10 cellular contexts compared by ENCODE assay signal in genomic region chr13:98349731-98350305, GRCh38.
A peak's percentile ranks its signal among the peaks of the same experiment; 100 is the strongest.
DNase-seq lines count a peak whose midpoint lies in the region; ATAC-seq and TF ChIP-seq lines count a peak whose summit lies in the region.
"Had no signal": no experiment of that assay in that cellular context is flagged by ENCODE, and none has a peak within 500 bp of the region (broad histone marks: within the 10 kb centered on the region; RNA-seq: fewer than 3 reads in every experiment).

No MANE protein-coding gene starts in this region.

- no peaks in the 10 kb centered on the region for H3K79me2 ChIP-seq in Karpas-422 (ENCODE audit: low read length)
- peaks cover 34% of the 10 kb centered on the region for H3K79me2 ChIP-seq in GM23248 (ENCODE audit: insufficient read depth)

- no peak overlapping the region for H3K9ac ChIP-seq in Karpas-422 (ENCODE audit: low read length)
- no peak overlapping the region for H3K9ac ChIP-seq in GM23248

- ATAC-seq in HG03520 (IDR thresholded peaks at IDR 0.05; ENCODE audit: unreplicated experiment) = no peak
- no peak for ATAC-seq in GM21367 (IDR thresholded peaks at IDR 0.05; ENCODE audit: unreplicated experiment)

- in situ Hi-C loops in GM23248 (cut with MboI) = no loop called here

- peaks cover 54% of the 10 kb centered on the region for H3K36me3 Mint-ChIP-seq in nephron (ENCODE audit: low read depth)

- no peaks in the 10 kb centered on the region for H3F3A ChIP-seq in GM23248 (ENCODE audit: insufficient read depth)

- whole genome bisulfite sequencing in GM23248 (ENCODE audit: low coverage in 1 of 2, low lambda C conversion rate in 2 of 2, missing lambda C conversion rate in 2 of 2), 2 experiments = 91 to 93% methylated on average over 11 of the region's 11 CpGs

- DNase-seq in GM06990 (ENCODE audit: extremely low read depth, insufficient read length) = no peak
- peak; percentile 62 for DNase-seq in Karpas-422
- peak; percentile 26 for DNase-seq in dermis blood vessel endothelial cell
- DNase-seq in RKO (ENCODE audit: low spot score) = no peak
- no peak for DNase-seq in GM23248
- DNase-seq: Calu3; effector CD8-positive, alpha-beta T cell had no signal

- no peaks in the 10 kb centered on the region for H3K4me1 ChIP-seq in Karpas-422 (ENCODE audit: low read length)
- H3K4me1 ChIP-seq in GM23248 (ENCODE audit: insufficient read depth) = peaks cover 9% of the 10 kb centered on the region

- no peak overlapping the region for H3K4me2 ChIP-seq in Karpas-422 (ENCODE audit: low read depth, low read length, poor library complexity, severe bottlenecking)
- no peak overlapping the region for H3K4me2 ChIP-seq in GM23248 (ENCODE audit: unreplicated experiment)

- H3K4me1 Mint-ChIP-seq in nephron = peaks cover 55% of the 10 kb centered on the region

- H3K27me3 Mint-ChIP-seq in nephron (ENCODE audit: low read depth) = no peaks in the 10 kb centered on the region

- no peaks in the 10 kb centered on the region for H3K9me3 Mint-ChIP-seq in nephron

- H3K27ac Mint-ChIP-seq in nephron = peak overlapping the region; percentile 27 to 57 (median 53)

- H4K20me1 ChIP-seq in Karpas-422 (ENCODE audit: insufficient read depth, low read depth, low read length) (no peaks in the 10 kb centered on the region), GM23248 (ENCODE audit: insufficient read depth) (no peaks in the 10 kb centered on the region)

- no peak overlapping the region for H3K4me3 Mint-ChIP-seq in nephron

- H3K27ac ChIP-seq in Karpas-422 (ENCODE audit: low read length) = no peak overlapping the region
- no peak overlapping the region for H3K27ac ChIP-seq in GM23248

- peak; percentile 31 for TF ChIP-seq CTCF in GM06990 (IDR thresholded peaks at IDR 0.05; ENCODE audit: insufficient read depth, low read length, poor library complexity, severe bottlenecking)
- TF ChIP-seq CTCF in nephron (IDR thresholded peaks at IDR 0.05; ENCODE audit: unreplicated experiment in 3 of 3) = peak in 2 of 3 experiments; percentile 13 to 39

- H3K9me2 ChIP-seq in Karpas-422 (replicated peaks; ENCODE audit: insufficient read depth, low read length) = no peaks in the 10 kb centered on the region
- H3K9me2 ChIP-seq in GM23248 (ENCODE audit: insufficient read depth) = no peaks in the 10 kb centered on the region

- H3K9me3 ChIP-seq in Karpas-422 (ENCODE audit: low read length) (no peaks in the 10 kb centered on the region), GM23248 (ENCODE audit: low read depth) (no peaks in the 10 kb centered on the region)

- H3K4me3 ChIP-seq in GM06990 (replicated peaks; ENCODE audit: low read depth, low read length) (no peak overlapping the region), Karpas-422 (ENCODE audit: low read length) (no peak overlapping the region), GM23248 (no peak overlapping the region)

- no peaks in the 10 kb centered on the region for H3K36me3 ChIP-seq in GM06990 (ENCODE audit: control insufficient read depth, insufficient read depth, low read length)
- H3K36me3 ChIP-seq in Karpas-422 (ENCODE audit: insufficient read depth, low read length) = no peaks in the 10 kb centered on the region
- no peaks in the 10 kb centered on the region for H3K36me3 ChIP-seq in GM23248 (ENCODE audit: low read depth)

- no peak overlapping the region for H2AFZ ChIP-seq in Karpas-422 (ENCODE audit: low read length)
- no peak overlapping the region for H2AFZ ChIP-seq in GM23248

- no peaks in the 10 kb centered on the region for H3K27me3 ChIP-seq in GM06990 (replicated peaks; ENCODE audit: control insufficient read depth, insufficient read depth, low read length)
- H3K27me3 ChIP-seq in Karpas-422 (ENCODE audit: low read length) = no peaks in the 10 kb centered on the region
- H3K27me3 ChIP-seq in GM23248 (replicated peaks; ENCODE audit: insufficient read depth) = no peaks in the 10 kb centered on the region

Comparison
In these comparisons a context has a peak if more than half of its experiments do, and no peak if none do; other contexts are left out.
1. DNase-seq: peak in Karpas-422 (single experiment) and dermis blood vessel endothelial cell (single experiment); none in GM06990 (single experiment), RKO (single experiment) and GM23248 (single experiment).